Comparison of ENCODE assay signal across 18 cellular contexts in the genomic region with DNA sequence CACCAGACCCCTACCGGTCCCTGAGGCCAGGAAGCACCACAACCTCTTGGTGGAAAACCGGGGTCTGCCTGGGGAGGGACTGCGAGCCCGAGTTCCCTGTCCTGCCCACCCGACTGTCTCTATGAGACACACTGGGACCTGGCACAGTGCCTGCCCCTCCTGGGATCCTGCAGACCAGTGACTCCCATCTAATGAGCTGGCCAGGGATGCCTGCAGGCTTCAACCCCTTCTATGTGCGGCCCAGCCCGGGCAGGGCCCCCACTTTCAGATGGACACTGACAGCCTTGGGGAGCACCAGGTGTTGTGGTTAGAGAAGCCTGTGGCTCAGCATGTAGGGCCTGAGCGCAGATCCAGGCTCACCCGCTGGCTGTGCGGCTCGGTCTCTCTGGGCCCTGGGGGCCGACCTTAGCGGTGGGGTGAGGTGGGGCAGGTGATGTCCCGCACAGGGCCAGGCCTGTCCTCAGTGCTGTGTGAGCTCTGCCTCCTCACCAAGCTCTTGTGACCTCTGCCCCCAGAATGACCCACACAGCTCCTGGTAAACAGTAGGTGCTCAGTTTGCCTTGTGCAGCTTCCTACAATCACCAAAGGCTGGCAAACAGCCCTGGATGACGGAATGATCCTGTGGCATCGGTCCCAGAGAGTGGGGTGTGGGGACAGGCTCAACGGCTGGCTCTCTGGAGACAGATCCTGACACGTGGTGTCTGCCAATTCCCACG. TPM values are rescaled to one million over a fixed set of nuclear protein-coding genes. Genes with fewer than 3 reads are reported as not detected.
DNase-seq lines count a peak whose midpoint lies in the region; ATAC-seq, FAIRE-seq and TF ChIP-seq lines count a peak whose summit lies in the region.
"Had no signal": no experiment of that assay in that cellular context is flagged by ENCODE, and none has a peak within 500 bp of the region (broad histone marks: within the 10 kb centered on the region; RNA-seq: fewer than 3 reads in every experiment).

No MANE protein-coding gene starts in this region.

- ATAC-seq in Panc1: peak; percentile 37
- ATAC-seq: activated CD4-positive, alpha-beta T cell treated with anti-CD3 and anti-CD28 coated beads for 36 hours; body of pancreas; stimulated activated naive CD8-positive, alpha-beta T cell treated with anti-CD3 and anti-CD28 coated beads, Interleukin-15, amount 100 ng/mL, for 72 hours had no signal

- no peak overlapping the region for H3K4me3 Mint-ChIP-seq in endodermal cell
- H3K4me3 Mint-ChIP-seq: activated CD4-positive, alpha-beta T cell treated with anti-CD3 and anti-CD28 coated beads for 36 hours; activated T-helper 1 cell treated with anti-CD3 and anti-CD28 coated beads, Interleukin-12 subunit alpha, Interleukin-12 subunit beta, Interleukin-2, Interleukin-4 antibody, amounts not matched to agents 30 ng/mL and 10 ng/mL and 1 ng/mL, durations not matched to agents 14 hours and 24 hours and 36 hours; naive B cell; stimulated activated naive CD8-positive, alpha-beta T cell treated with anti-CD3 and anti-CD28 coated beads, Interleukin-15, amount 100 ng/mL, for 72 hours had no signal

- H3K27ac Mint-ChIP-seq in endodermal cell: no peak overlapping the region
- H3K27ac Mint-ChIP-seq: activated CD4-positive, alpha-beta T cell treated with anti-CD3 and anti-CD28 coated beads for 36 hours; activated T-helper 1 cell treated with anti-CD3 and anti-CD28 coated beads, Interleukin-12 subunit alpha, Interleukin-12 subunit beta, Interleukin-2, Interleukin-4 antibody, amounts not matched to agents 30 ng/mL and 10 ng/mL and 1 ng/mL, durations not matched to agents 14 hours and 24 hours and 36 hours had no signal

- in situ Hi-C loops in Panc1 (cut with HindIII; ENCODE audit: low pct_unique_long_range_greater_than_20kb, low sequenced_read_pairs): no loop called here

- H3K27me3 ChIP-seq in Panc1 (ENCODE audit: control insufficient read depth, insufficient read depth, low read length) (no peaks in the 10 kb centered on the region), endodermal cell (ENCODE audit: control insufficient read depth, insufficient read depth, low read length, poor library complexity, severe bottlenecking) (no peaks in the 10 kb centered on the region)
- H3K27me3 ChIP-seq: body of pancreas, sigmoid colon had no signal

- TF ChIP-seq CTCF in Panc1 (IDR thresholded peaks at IDR 0.05) (no peak), fibroblast of the aortic adventitia (IDR thresholded peaks at IDR 0.05; ENCODE audit: insufficient read depth, low read length) (no peak), endodermal cell (conservative IDR thresholded peaks at IDR 0.05) (no peak), kidney (IDR thresholded peaks at IDR 0.05; ENCODE audit: borderline replicate concordance, extremely low read depth, insufficient read depth) (no peak)

- H3K36me3 ChIP-seq in Panc1 (ENCODE audit: control insufficient read depth, insufficient read depth, low read length): no peaks in the 10 kb centered on the region
- peaks cover 21% of the 10 kb centered on the region for H3K36me3 ChIP-seq in endodermal cell (ENCODE audit: control insufficient read depth, insufficient read depth, low read length)
- peaks cover 6 to 7% of the 10 kb centered on the region in 2 donors for H3K36me3 ChIP-seq in kidney (ENCODE audit: control insufficient read depth in 1 of 2, insufficient read depth in 2 of 2, low read length in 2 of 2)

- no peaks in the 10 kb centered on the region for H3K4me1 Mint-ChIP-seq in endodermal cell
- H3K4me1 Mint-ChIP-seq: activated CD4-positive, alpha-beta T cell treated with anti-CD3 and anti-CD28 coated beads for 36 hours; CD8-positive, alpha-beta memory T cell; stimulated activated naive CD8-positive, alpha-beta T cell treated with anti-CD3 and anti-CD28 coated beads, Interleukin-15, amount 100 ng/mL, for 72 hours had no signal

- POLR2A ChIA-PET in Panc1 (lab: Charles Lee): no interaction called here

- H3K36me3 Mint-ChIP-seq in endodermal cell (ENCODE audit: low read depth): peaks cover 26% of the 10 kb centered on the region
- H3K36me3 Mint-ChIP-seq: naive B cell had no signal

- no peak overlapping the region for H3K4me3 ChIP-seq in Panc1 (ENCODE audit: low read depth in 2 of 2, low read length in 2 of 2)
- no peak overlapping the region for H3K4me3 ChIP-seq in fibroblast of the aortic adventitia (ENCODE audit: low read depth, low read length)
- H3K4me3 ChIP-seq in endodermal cell (ENCODE audit: low read length): no peak overlapping the region
- H3K4me3 ChIP-seq in kidney (ENCODE audit: low read length in 2 of 2): no peak overlapping the region
- H3K4me3 ChIP-seq: body of pancreas, sigmoid colon had no signal

- no peaks in the 10 kb centered on the region for H3K27me3 Mint-ChIP-seq in endodermal cell (ENCODE audit: insufficient read depth)
- H3K27me3 Mint-ChIP-seq: activated CD4-positive, alpha-beta T cell treated with anti-CD3 and anti-CD28 coated beads for 36 hours; CD8-positive, alpha-beta memory T cell; naive B cell; stimulated activated naive CD8-positive, alpha-beta T cell treated with anti-CD3 and anti-CD28 coated beads, Interleukin-15, amount 100 ng/mL, for 72 hours had no signal

- intact Hi-C loops in Panc1 (cut with micrococcal nuclease; ENCODE audit: unreplicated experiment) (no loop called here), kidney (cut with DNase I) (no loop called here)

- WGBS in endodermal cell (ENCODE audit: insufficient coverage in 1 of 2, insufficient read length in 1 of 2), 2 experiments: 92 to 95% methylated on average over 12 to 19 of the region's 19 CpGs

- CTCF ChIA-PET in Panc1 (lab: Charles Lee): interaction anchor here (0.6 kb wide), 1 partner anchor 64 kb away, joined by 6 read pairs; no protein-coding TSS in a partner anchor

- BruUV-seq in Panc1 (replicated peaks; lab: Mats Ljungman, UMichigan): no TSS peak

- H3K9me3 ChIP-seq in Panc1 (ENCODE audit: control insufficient read depth, insufficient read depth, low read depth, low read length) (no peaks in the 10 kb centered on the region), endodermal cell (ENCODE audit: control insufficient read depth, low read length) (no peaks in the 10 kb centered on the region), kidney (ENCODE audit: control insufficient read depth in 1 of 2, low read length in 2 of 2) (no peaks in the 10 kb centered on the region)
- H3K9me3 ChIP-seq: body of pancreas, sigmoid colon had no signal

- FAIRE-seq in HTR-8/SVneo (lab: Jason Lieb, UNC) (no peak), kidney (lab: Jason Lieb, UNC) (no peak)
- FAIRE-seq: endothelial cell of umbilical vein had no signal

- H3K4me1 ChIP-seq in Panc1 (ENCODE audit: control insufficient read depth, insufficient read depth, low read length) (peaks cover 4% of the 10 kb centered on the region), endodermal cell (ENCODE audit: control insufficient read depth, insufficient read depth, low read length) (no peaks in the 10 kb centered on the region), kidney (ENCODE audit: control insufficient read depth in 1 of 2, insufficient read depth in 1 of 2, low read depth in 1 of 2, low read length in 2 of 2) (no peaks in the 10 kb centered on the region)
- H3K4me1 ChIP-seq: body of pancreas, sigmoid colon had no signal

- H3K27ac ChIP-seq in Panc1 (ENCODE audit: low read length): no peak overlapping the region
- H3K27ac ChIP-seq in endodermal cell (ENCODE audit: low read depth, low read length): no peak overlapping the region
- H3K27ac ChIP-seq in kidney (ENCODE audit: low read depth in 2 of 2, low read length in 2 of 2): no peak overlapping the region
- H3K27ac ChIP-seq: body of pancreas had no signal

- H3K9me3 Mint-ChIP-seq in endodermal cell: no peaks in the 10 kb centered on the region
- H3K9me3 Mint-ChIP-seq: activated T-helper 1 cell treated with anti-CD3 and anti-CD28 coated beads, Interleukin-12 subunit alpha, Interleukin-12 subunit beta, Interleukin-2, Interleukin-4 antibody, amounts not matched to agents 30 ng/mL and 10 ng/mL and 1 ng/mL, durations not matched to agents 14 hours and 24 hours and 36 hours; CD8-positive, alpha-beta memory T cell; stimulated activated naive CD8-positive, alpha-beta T cell treated with anti-CD3 and anti-CD28 coated beads, Interleukin-15, amount 100 ng/mL, for 72 hours had no signal

- H3K9ac ChIP-seq in endodermal cell (ENCODE audit: extremely low read depth, low read length, poor library complexity, severe bottlenecking) (no peak overlapping the region), kidney (ENCODE audit: low read length in 2 of 2) (no peak overlapping the region)

- peak; percentile 37 for DNase-seq in ELR (ENCODE audit: low read depth)
- DNase-seq in Panc1 (ENCODE audit: low read depth, low spot score): no peak
- peak; percentile 39 for DNase-seq in fibroblast of the aortic adventitia (ENCODE audit: low read depth)
- peak; percentile 88 for DNase-seq in occipital lobe (lab: John Stamatoyannopoulos, UW)
- DNase-seq in HUDEP-2 (lab: John Stamatoyannopoulos, UW; ENCODE audit: unreplicated experiment in 76 of 76): no peak
- no peak for DNase-seq in HTR-8/SVneo (ENCODE audit: insufficient read length, low spot score)
- no peak for DNase-seq in endodermal cell
- DNase-seq in kidney: no peak
- DNase-seq: activated CD4-positive, alpha-beta T cell treated with anti-CD3 and anti-CD28 coated beads for 36 hours; CD8-positive, alpha-beta memory T cell; KG1; naive B cell; NCI-H187 treated with DMSO at 0.1 percent for 48 hours; sigmoid colon; stimulated activated naive CD8-positive, alpha-beta T cell treated with anti-CD3 and anti-CD28 coated beads, Interleukin-15, amount 100 ng/mL, for 72 hours had no signal

RNA-seq across cellular contexts. Expression of a gene that starts 17.9 kb away (rescaled TPM):
- total RNA-seq in Panc1 (2021; ENCODE audit: unreplicated experiment) (25.2 TPM), fibroblast of the aortic adventitia (ENCODE audit: low replicate concordance) (15.7 and 21.3 TPM in 2 replicates), occipital lobe (19.8 TPM), endodermal cell (10 to 100 TPM; 31.5 to 33.5 TPM), kidney (23.9 TPM)
- polyA plus RNA-seq in Panc1 (2012; ENCODE audit: insufficient read length): 30.4 TPM
- 26.1 TPM for polyA plus RNA-seq in endodermal cell (2013, experiment 1 of 2)
- polyA plus RNA-seq in endodermal cell (2013, experiment 2 of 2): 24.7 TPM
- 11.6 TPM for polyA plus RNA-seq in kidney (ENCODE audit: insufficient read depth, low read depth, low replicate concordance)

RNA-seq across cellular contexts. Expression of a gene that starts 37.8 kb away (rescaled TPM):
- total RNA-seq in Panc1 (2021; ENCODE audit: unreplicated experiment) (5.2 TPM), fibroblast of the aortic adventitia (ENCODE audit: low replicate concordance) (0.49 and 5.0 TPM in 2 replicates), occipital lobe (0.78 TPM), endodermal cell (under 1 TPM; 0.29 to 0.42 TPM), kidney (6.7 TPM)
- 7.1 TPM for polyA plus RNA-seq in Panc1 (2012; ENCODE audit: insufficient read length)
- polyA plus RNA-seq in endodermal cell (2013, experiment 1 of 2): 0.39 TPM
- polyA plus RNA-seq in endodermal cell (2013, experiment 2 of 2): 0.25 TPM
- polyA plus RNA-seq in kidney (ENCODE audit: insufficient read depth, low read depth, low replicate concordance): 8.8 TPM

RNA-seq across cellular contexts. Expression of a gene that starts 55.8 kb away (rescaled TPM):
- 30.6 TPM for total RNA-seq in Panc1 (2021; ENCODE audit: unreplicated experiment)
- polyA plus RNA-seq in Panc1 (2012; ENCODE audit: insufficient read length): 27.9 TPM
- 12.8 and 32.2 TPM in 2 replicates for total RNA-seq in fibroblast of the aortic adventitia (ENCODE audit: low replicate concordance)
- 19.8 TPM for total RNA-seq in occipital lobe
- 10 to 100 TPM; 43.5 to 51.5 TPM for total RNA-seq in endodermal cell
- 25.0 TPM for polyA plus RNA-seq in endodermal cell (2013, experiment 1 of 2)
- polyA plus RNA-seq in endodermal cell (2013, experiment 2 of 2): 23.0 TPM
- 35.6 TPM for total RNA-seq in kidney
- 11.2 TPM for polyA plus RNA-seq in kidney (ENCODE audit: insufficient read depth, low read depth, low replicate concordance)

RNA-seq across cellular contexts. Expression of a gene that starts 59.2 kb away (rescaled TPM):
- total RNA-seq in Panc1 (2021; ENCODE audit: unreplicated experiment) (0.92 TPM), fibroblast of the aortic adventitia (ENCODE audit: low replicate concordance) (under 0.01 and 0.33 TPM in 2 replicates), occipital lobe (not detected), endodermal cell (1 to 10 TPM in 1 of 2 donors, under 1 TPM in 1; 0.93 to 1.5 TPM), kidney (2.1 TPM)
- 1.3 TPM for polyA plus RNA-seq in Panc1 (2012; ENCODE audit: insufficient read length)
- 0.32 TPM for polyA plus RNA-seq in endodermal cell (2013, experiment 1 of 2)
- polyA plus RNA-seq in endodermal cell (2013, experiment 2 of 2): 0.33 TPM
- polyA plus RNA-seq in kidney (ENCODE audit: insufficient read depth, low read depth, low replicate concordance): 2.1 TPM

Comparison
In these comparisons a context has a peak if more than half of its experiments do, and no peak if none do; other contexts are left out.
1. DNase-seq: peak in ELR (single experiment), fibroblast of the aortic adventitia (single experiment) and occipital lobe (single experiment); none in Panc1 (single experiment), HUDEP-2 (0 of 76), HTR-8/SVneo (single experiment), endodermal cell (single experiment) and kidney (single experiment).